In genomic region chr13:42453091-42453645, GRCh38 we compare ENCODE assay signal across 1 cellular context.
TF ChIP-seq lines count a peak whose summit lies in the region.

No MANE protein-coding gene starts in this region.

TF ChIP-seq in H1, 55 proteins besides CTCF, POLR2A, EP300 and RAD21:
- no peak for TF ChIP-seq GTF2F1 (IDR thresholded peaks at IDR 0.05; ENCODE audit: borderline replicate concordance, low read depth, low read length)
- TF ChIP-seq SAP30 (IDR thresholded peaks at IDR 0.05; ENCODE audit: insufficient read depth, insufficient replicate concordance, low read length) = no peak
- TF ChIP-seq JUND (IDR thresholded peaks at IDR 0.05; ENCODE audit: low read length) = no peak
- no peak for TF ChIP-seq RBBP5 (IDR thresholded peaks at IDR 0.05; ENCODE audit: borderline replicate concordance, low read depth, low read length)
- TF ChIP-seq POU5F1 (IDR thresholded peaks at IDR 0.05; ENCODE audit: low read depth, low read length) = no peak
- no peak for TF ChIP-seq E2F6 (IDR thresholded peaks at IDR 0.05)
- TF ChIP-seq SP2 (IDR thresholded peaks at IDR 0.05; ENCODE audit: low read length) = no peak
- TF ChIP-seq CREB1 (IDR thresholded peaks at IDR 0.05) = no peak
- TF ChIP-seq NRF1 (IDR thresholded peaks at IDR 0.05; ENCODE audit: low read depth, low read length) = no peak
- TF ChIP-seq SIN3A (conservative IDR thresholded peaks at IDR 0.05 in 1 of 2, IDR thresholded peaks at IDR 0.05 in 1 of 2; ENCODE audit: low read depth in 1 of 2, low read length in 2 of 2) = no peak
- no peak for TF ChIP-seq CBX8 (IDR thresholded peaks at IDR 0.05; ENCODE audit: borderline replicate concordance, low read depth, low read length)
TF ChIP-seq in H1: peak in this region for 0.
